ENCODE assay signal across 1 cellular context in the genomic region with DNA sequence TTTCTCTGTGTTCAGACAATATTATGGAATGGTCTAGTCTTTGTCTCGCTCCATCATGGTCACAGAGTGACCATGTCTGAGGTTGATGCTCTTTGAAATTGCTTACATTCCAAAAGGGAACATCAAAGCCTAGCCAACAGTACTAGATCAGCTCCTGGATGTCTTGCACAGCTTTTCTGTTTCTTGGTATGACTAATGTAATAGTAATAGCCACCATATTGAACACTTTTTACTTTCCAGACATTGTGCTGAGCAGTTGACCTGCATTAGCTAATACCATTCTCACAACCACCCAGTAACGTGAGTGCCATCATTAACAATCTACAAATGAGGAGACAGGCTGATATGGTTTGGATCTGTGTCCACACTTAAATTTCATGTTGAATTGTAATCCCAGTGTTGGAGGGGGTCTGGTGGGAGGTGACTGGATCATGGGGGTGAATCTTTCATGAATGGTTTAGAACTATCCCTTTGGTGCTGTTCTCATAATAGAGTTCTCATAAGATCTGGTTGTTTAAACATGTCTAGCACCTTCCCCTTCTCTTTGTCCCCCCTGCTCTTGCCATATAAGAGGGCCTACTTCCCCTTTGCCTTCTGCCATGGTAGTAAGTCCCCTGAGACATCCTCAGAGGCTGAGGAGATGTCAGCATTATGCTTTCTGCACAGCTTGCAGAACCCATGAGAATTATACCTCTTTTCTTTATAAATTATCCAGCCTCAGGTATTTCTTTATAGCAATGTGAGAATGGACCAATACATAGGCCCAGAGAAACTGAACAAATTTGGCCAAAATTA.
TF ChIP-seq lines count a peak whose summit lies in the region.

No MANE protein-coding gene starts in this region.

TF ChIP-seq in GM12878, 131 proteins besides CTCF, POLR2A, EP300 and RAD21 (continued from another document):
- TF ChIP-seq, protein P1, sequence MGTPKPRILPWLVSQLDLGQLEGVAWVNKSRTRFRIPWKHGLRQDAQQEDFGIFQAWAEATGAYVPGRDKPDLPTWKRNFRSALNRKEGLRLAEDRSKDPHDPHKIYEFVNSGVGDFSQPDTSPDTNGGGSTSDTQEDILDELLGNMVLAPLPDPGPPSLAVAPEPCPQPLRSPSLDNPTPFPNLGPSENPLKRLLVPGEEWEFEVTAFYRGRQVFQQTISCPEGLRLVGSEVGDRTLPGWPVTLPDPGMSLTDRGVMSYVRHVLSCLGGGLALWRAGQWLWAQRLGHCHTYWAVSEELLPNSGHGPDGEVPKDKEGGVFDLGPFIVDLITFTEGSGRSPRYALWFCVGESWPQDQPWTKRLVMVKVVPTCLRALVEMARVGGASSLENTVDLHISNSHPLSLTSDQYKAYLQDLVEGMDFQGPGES (IDR thresholded peaks at IDR 0.05), result no peak
- TF ChIP-seq FOXM1 (IDR thresholded peaks at IDR 0.05; ENCODE audit: low read depth, low read length) (no peak), IRF4 (IDR thresholded peaks at IDR 0.05; ENCODE audit: low read depth, low read length) (no peak), KAT2A (conservative IDR thresholded peaks at IDR 0.05; ENCODE audit: control insufficient read depth, low read depth, low read length) (no peak), CREM (IDR thresholded peaks at IDR 0.05; ENCODE audit: low read depth) (no peak), TCF7 (IDR thresholded peaks at IDR 0.05; ENCODE audit: borderline replicate concordance) (no peak), STAT1 (conservative IDR thresholded peaks at IDR 0.05) (no peak), SPI1 (IDR thresholded peaks at IDR 0.05; ENCODE audit: borderline replicate concordance, insufficient read depth, low read depth, low read length) (peak; percentile 28; the same call in 1 of the 2 replicates), ZZZ3 (IDR thresholded peaks at IDR 0.05; ENCODE audit: control insufficient read depth, insufficient read length, low read depth) (no peak), IKZF2 (IDR thresholded peaks at IDR 0.05) (no peak), MEF2B (IDR thresholded peaks at IDR 0.05; ENCODE audit: partially characterized antibody, poor library complexity, severe bottlenecking) (peak; percentile 79)
- TF ChIP-seq, protein P2, sequence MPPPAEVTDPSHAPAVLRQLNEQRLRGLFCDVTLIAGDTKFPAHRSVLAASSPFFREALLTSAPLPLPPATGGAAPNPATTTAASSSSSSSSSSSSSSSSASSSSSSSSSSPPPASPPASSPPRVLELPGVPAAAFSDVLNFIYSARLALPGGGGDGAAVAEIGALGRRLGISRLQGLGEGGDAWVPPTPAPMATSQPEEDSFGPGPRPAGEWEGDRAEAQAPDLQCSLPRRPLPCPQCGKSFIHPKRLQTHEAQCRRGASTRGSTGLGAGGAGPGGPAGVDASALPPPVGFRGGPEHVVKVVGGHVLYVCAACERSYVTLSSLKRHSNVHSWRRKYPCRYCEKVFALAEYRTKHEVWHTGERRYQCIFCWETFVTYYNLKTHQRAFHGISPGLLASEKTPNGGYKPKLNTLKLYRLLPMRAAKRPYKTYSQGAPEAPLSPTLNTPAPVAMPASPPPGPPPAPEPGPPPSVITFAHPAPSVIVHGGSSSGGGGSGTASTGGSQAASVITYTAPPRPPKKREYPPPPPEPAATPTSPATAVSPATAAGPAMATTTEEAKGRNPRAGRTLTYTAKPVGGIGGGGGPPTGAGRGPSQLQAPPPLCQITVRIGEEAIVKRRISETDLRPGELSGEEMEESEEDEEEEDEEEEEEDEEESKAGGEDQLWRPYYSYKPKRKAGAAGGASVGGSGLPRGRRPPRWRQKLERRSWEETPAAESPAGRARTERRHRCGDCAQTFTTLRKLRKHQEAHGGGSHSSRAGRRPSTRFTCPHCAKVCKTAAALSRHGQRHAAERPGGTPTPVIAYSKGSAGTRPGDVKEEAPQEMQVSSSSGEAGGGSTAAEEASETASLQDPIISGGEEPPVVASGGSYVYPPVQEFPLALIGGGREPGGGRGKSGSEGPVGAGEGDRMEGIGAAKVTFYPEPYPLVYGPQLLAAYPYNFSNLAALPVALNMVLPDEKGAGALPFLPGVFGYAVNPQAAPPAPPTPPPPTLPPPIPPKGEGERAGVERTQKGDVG (CRISPR knock-in tag; IDR thresholded peaks at IDR 0.05), result no peak
